ENCODE assay signal across 28 cellular contexts in the genomic region with DNA sequence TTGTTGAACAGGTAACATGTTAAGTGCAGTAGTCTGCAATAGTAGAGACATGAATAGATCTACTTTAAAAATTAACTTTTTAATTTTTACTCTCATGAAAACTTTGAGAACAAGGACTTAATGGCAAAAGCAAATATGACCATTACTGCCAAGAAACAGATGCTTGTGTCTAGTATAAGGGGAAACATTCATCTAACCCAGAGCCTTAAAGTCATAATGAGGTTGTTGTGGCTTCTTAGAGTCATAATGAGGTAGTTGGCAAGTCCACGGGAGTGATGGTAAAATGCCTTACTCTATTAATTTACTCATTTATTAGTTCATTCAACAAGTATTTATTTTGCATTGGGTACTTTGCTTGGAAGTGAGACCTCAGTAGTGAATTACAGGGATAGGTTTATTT.
A peak's percentile ranks its signal among the peaks of the same experiment; 100 is the strongest.
DNase-seq lines count a peak whose midpoint lies in the region; ATAC-seq, FAIRE-seq and TF ChIP-seq lines count a peak whose summit lies in the region.
"Had no signal": no experiment of that assay in that cellular context is flagged by ENCODE, and none has a peak within 500 bp of the region (broad histone marks: within the 10 kb centered on the region; RNA-seq: fewer than 3 reads in every experiment).

No MANE protein-coding gene starts in this region.

- H3K36me3 ChIP-seq in A673 (ENCODE audit: insufficient read depth, low read length, poor library complexity, severe bottlenecking) (no peaks in the 10 kb centered on the region), astrocyte (ENCODE audit: insufficient read depth, low read length) (no peaks in the 10 kb centered on the region)
- H3K36me3 ChIP-seq: BE2C, BLaER1 had no signal

- H3K4me3 Mint-ChIP-seq in astrocyte (ENCODE audit: unreplicated experiment), result no peak overlapping the region
- peak overlapping the region; percentile 74 for H3K4me3 Mint-ChIP-seq in natural killer cell
- H3K4me3 Mint-ChIP-seq in stimulated activated effector memory CD8-positive, alpha-beta T cell treated with anti-CD3 and anti-CD28 coated beads, Interleukin-12 subunit alpha, Interleukin-12 subunit beta, amount 100 ng/mL, for 72 hours, result no peak overlapping the region
- H3K4me3 Mint-ChIP-seq: CD14-positive monocyte; CD4-positive, alpha-beta memory T cell; CD4-positive, CD25-positive, alpha-beta regulatory T cell; CD8-positive, alpha-beta memory T cell had no signal

- CTCF ChIA-PET in A673 (lab: Charles Lee), result no interaction called here

- H3K4me1 ChIP-seq in A673 (ENCODE audit: insufficient read depth, low read length, poor library complexity, severe bottlenecking) (peaks cover 78% of the 10 kb centered on the region), astrocyte (ENCODE audit: insufficient read depth, low read length) (no peaks in the 10 kb centered on the region)
- H3K4me1 ChIP-seq: A549, BE2C had no signal

- H3K9me3 ChIP-seq in A673 (ENCODE audit: low read depth, low read length, poor library complexity, severe bottlenecking) (no peaks in the 10 kb centered on the region), astrocyte (ENCODE audit: insufficient read depth, low read depth, low read length) (no peaks in the 10 kb centered on the region)
- H3K9me3 ChIP-seq: A549, BE2C, BLaER1 had no signal

- H3K27ac ChIP-seq in A673 (ENCODE audit: low read depth, low read length, poor library complexity, severe bottlenecking), result peak overlapping the region; percentile 82
- no peak overlapping the region for H3K27ac ChIP-seq in astrocyte (ENCODE audit: low read depth, low read length)
- H3K27ac ChIP-seq: 22Rv1, A549, BLaER1 had no signal

- peak; percentile 56 for DNase-seq in A673 (ENCODE audit: low spot score)
- DNase-seq in astrocyte (ENCODE audit: low read depth), result peak; percentile 11
- no peak for DNase-seq in natural killer cell
- DNase-seq in stimulated activated effector memory CD8-positive, alpha-beta T cell treated with anti-CD3 and anti-CD28 coated beads, Interleukin-12 subunit alpha, Interleukin-12 subunit beta, amount 100 ng/mL, for 72 hours (ENCODE audit: low spot score in 2 of 2), result no peak
- no peak for DNase-seq in NCI-H1417 (lab: John Stamatoyannopoulos, UW)
- no peak for DNase-seq in stimulated activated CD4-positive, alpha-beta T cell treated with anti-CD3 and anti-CD28 coated beads, Interleukin-4, amount 100 ng/mL, for 24 hours
- DNase-seq: ACHN; BE2C; C1 segment of cervical spinal cord; CD4-positive, alpha-beta memory T cell; CD4-positive, CD25-positive, alpha-beta regulatory T cell; CD8-positive, alpha-beta memory T cell; COR-L47; DMS 273 treated with DMSO at 0.1 percent for 48 hours; DMS153; DMS53; DMS79; DND-41; EL; GDM1 had no signal

- no peaks in the 10 kb centered on the region for H3K36me3 Mint-ChIP-seq in astrocyte (ENCODE audit: low read depth, unreplicated experiment)
- no peaks in the 10 kb centered on the region for H3K36me3 Mint-ChIP-seq in natural killer cell
- H3K36me3 Mint-ChIP-seq in stimulated activated effector memory CD8-positive, alpha-beta T cell treated with anti-CD3 and anti-CD28 coated beads, Interleukin-12 subunit alpha, Interleukin-12 subunit beta, amount 100 ng/mL, for 72 hours, result no peaks in the 10 kb centered on the region
- H3K36me3 Mint-ChIP-seq: CD14-positive monocyte; CD4-positive, alpha-beta memory T cell; CD4-positive, CD25-positive, alpha-beta regulatory T cell had no signal

- H3K27me3 ChIP-seq in A673 (replicated peaks; ENCODE audit: insufficient read depth, low read depth, low read length, poor library complexity) (no peaks in the 10 kb centered on the region), astrocyte (ENCODE audit: insufficient read depth, low read length) (no peaks in the 10 kb centered on the region)
- H3K27me3 ChIP-seq: BE2C, BLaER1 had no signal

- POLR2A ChIA-PET in A673 (lab: Charles Lee; ENCODE audit: low non-redundant PET), result no interaction called here

- H3K27ac Mint-ChIP-seq in astrocyte (ENCODE audit: unreplicated experiment), result no peak overlapping the region
- peak overlapping the region in 1 of 2 donors; percentile 8 for H3K27ac Mint-ChIP-seq in natural killer cell
- H3K27ac Mint-ChIP-seq in stimulated activated effector memory CD8-positive, alpha-beta T cell treated with anti-CD3 and anti-CD28 coated beads, Interleukin-12 subunit alpha, Interleukin-12 subunit beta, amount 100 ng/mL, for 72 hours, result no peak overlapping the region
- H3K27ac Mint-ChIP-seq: CD14-positive monocyte; CD4-positive, alpha-beta memory T cell; CD4-positive, CD25-positive, alpha-beta regulatory T cell had no signal

- TF ChIP-seq CTCF in A673 (conservative IDR thresholded peaks at IDR 0.05; ENCODE audit: low read depth, low read length), result no peak
- TF ChIP-seq CTCF in astrocyte (IDR thresholded peaks at IDR 0.05; ENCODE audit: insufficient read depth, low read depth, low read length), result no peak
- no peak for TF ChIP-seq CTCF in natural killer cell (IDR thresholded peaks at IDR 0.05)

- no peaks in the 10 kb centered on the region for H3K79me2 ChIP-seq in astrocyte (ENCODE audit: insufficient read depth, low read length)

- no peaks in the 10 kb centered on the region for H4K20me1 ChIP-seq in astrocyte (ENCODE audit: insufficient read depth, low read length)
- H4K20me1 ChIP-seq: BLaER1 had no signal

- H3K4me2 ChIP-seq in astrocyte (ENCODE audit: low read length), result no peak overlapping the region
- H3K4me2 ChIP-seq: A549, BLaER1 had no signal

- H3K9ac ChIP-seq in astrocyte (ENCODE audit: low read length), result no peak overlapping the region
- H3K9ac ChIP-seq: BLaER1 had no signal

- intact Hi-C loops in A673 (cut with micrococcal nuclease; ENCODE audit: unreplicated experiment) (loop anchor here (2.0 kb wide), 1 partner anchor 32 kb away; no protein-coding TSS in a partner anchor), natural killer cell (cut with micrococcal nuclease) (loop anchor here (5.0 kb wide), 1 partner anchor 96 kb away; no protein-coding TSS in a partner anchor)

- FAIRE-seq in astrocyte (lab: Jason Lieb, UNC), result no peak
- FAIRE-seq: A549, GM12878, GM12892, GM18507 had no signal

- no peaks in the 10 kb centered on the region for H3K4me1 Mint-ChIP-seq in astrocyte (ENCODE audit: low read depth, unreplicated experiment)
- peaks cover 38 to 42% of the 10 kb centered on the region in 2 donors for H3K4me1 Mint-ChIP-seq in natural killer cell
- peaks cover 5% of the 10 kb centered on the region for H3K4me1 Mint-ChIP-seq in stimulated activated effector memory CD8-positive, alpha-beta T cell treated with anti-CD3 and anti-CD28 coated beads, Interleukin-12 subunit alpha, Interleukin-12 subunit beta, amount 100 ng/mL, for 72 hours
- H3K4me1 Mint-ChIP-seq: CD4-positive, CD25-positive, alpha-beta regulatory T cell had no signal

- H3K9me3 Mint-ChIP-seq in astrocyte (ENCODE audit: unreplicated experiment) (no peaks in the 10 kb centered on the region), natural killer cell (no peaks in the 10 kb centered on the region)
- H3K9me3 Mint-ChIP-seq in stimulated activated effector memory CD8-positive, alpha-beta T cell treated with anti-CD3 and anti-CD28 coated beads, Interleukin-12 subunit alpha, Interleukin-12 subunit beta, amount 100 ng/mL, for 72 hours, result no peaks in the 10 kb centered on the region
- H3K9me3 Mint-ChIP-seq: CD8-positive, alpha-beta memory T cell had no signal

- no peak overlapping the region for H2AFZ ChIP-seq in astrocyte (ENCODE audit: low read depth, low read length)

- H3K4me3 ChIP-seq in A673 (ENCODE audit: low read depth, low read length, poor library complexity, severe bottlenecking), result no peak overlapping the region
- H3K4me3 ChIP-seq in astrocyte (ENCODE audit: insufficient read depth, low read depth, low read length), result no peak overlapping the region
- H3K4me3 ChIP-seq: A549, BLaER1, GM12878 had no signal

- H3K27me3 Mint-ChIP-seq in astrocyte (ENCODE audit: low read depth, unreplicated experiment) (no peaks in the 10 kb centered on the region), natural killer cell (ENCODE audit: low read depth in 2 of 2) (no peaks in the 10 kb centered on the region)
- H3K27me3 Mint-ChIP-seq: CD4-positive, alpha-beta memory T cell; CD4-positive, CD25-positive, alpha-beta regulatory T cell; CD8-positive, alpha-beta memory T cell had no signal

- ATAC-seq in natural killer cell (no peak), HG03520 (IDR thresholded peaks at IDR 0.05; ENCODE audit: unreplicated experiment) (no peak)
- ATAC-seq in stimulated activated effector memory CD8-positive, alpha-beta T cell treated with anti-CD3 and anti-CD28 coated beads, Interleukin-12 subunit alpha, Interleukin-12 subunit beta, amount 100 ng/mL, for 72 hours, result peak; percentile 58
- ATAC-seq: A549, GM12878 had no signal

- BruUV-seq in A673 (replicated peaks; lab: Mats Ljungman, UMichigan), result no TSS peak

Comparison
In these comparisons a context has a peak if more than half of its experiments do, and no peak if none do; other contexts are left out.
1. DNase-seq: peak in A673 (single experiment) and astrocyte (single experiment); none in natural killer cell (single experiment), stimulated activated effector memory CD8-positive, alpha-beta T cell treated with anti-CD3 and anti-CD28 coated beads, Interleukin-12 subunit alpha, Interleukin-12 subunit beta, amount 100 ng/mL, for 72 hours (0 of 2), NCI-H1417 (0 of 3) and stimulated activated CD4-positive, alpha-beta T cell treated with anti-CD3 and anti-CD28 coated beads, Interleukin-4, amount 100 ng/mL, for 24 hours (single experiment).